Comparison of ENCODE assay signal across 14 cellular contexts in genomic region chrX:14939644-14940043, GRCh38.
DNase-seq lines count a peak whose midpoint lies in the region; ATAC-seq and TF ChIP-seq lines count a peak whose summit lies in the region.
"Had no signal": no experiment of that assay in that cellular context is flagged by ENCODE, and none has a peak within 500 bp of the region (broad histone marks: within the 10 kb centered on the region; RNA-seq: fewer than 3 reads in every experiment).

No MANE protein-coding gene starts in this region.

- H3K23ac ChIP-seq in H9 (ENCODE audit: insufficient read length, low read depth, low read length), result no peak overlapping the region

- no peaks in the 10 kb centered on the region for H3K79me2 ChIP-seq in H9 (ENCODE audit: insufficient read depth, low read length)

- H4K20me1 ChIP-seq in H9 (ENCODE audit: control insufficient read depth, insufficient read depth, insufficient read length), result no peaks in the 10 kb centered on the region

- WGBS in H9 (ENCODE audit: extremely low coverage, insufficient read length, low lambda C conversion rate), result no CpG with 5 or more reads among the region's 2 CpGs

- H3K27me3 Mint-ChIP-seq in H9 (ENCODE audit: low read depth) (no peaks in the 10 kb centered on the region), WTC11 (ENCODE audit: low read depth) (no peaks in the 10 kb centered on the region)

- no peak overlapping the region for H3K18ac ChIP-seq in H9 (ENCODE audit: insufficient read length, low read depth, low read length)

- H4K91ac ChIP-seq in H9 (ENCODE audit: insufficient read length, low read depth, low read length), result no peak overlapping the region

- no peak overlapping the region for H3K56ac ChIP-seq in H9 (ENCODE audit: insufficient read length, low read depth, low read length)

- H3K27ac Mint-ChIP-seq in H9, result no peak overlapping the region
- H3K27ac Mint-ChIP-seq in WTC11, result no peak overlapping the region
- H3K27ac Mint-ChIP-seq: CD4-positive, CD25-positive, alpha-beta regulatory T cell had no signal

- ATAC-seq in WTC11 (peak; percentile 57), GM21381 (IDR thresholded peaks at IDR 0.05; ENCODE audit: unreplicated experiment) (no peak)

- H3K9me3 ChIP-seq in H9 (ENCODE audit: control insufficient read depth, low read depth, low read length), result peaks cover 6% of the 10 kb centered on the region
- H3K9me3 ChIP-seq: BE2C, Caco-2 had no signal

- no peak overlapping the region for H3T11ph ChIP-seq in H9 (ENCODE audit: low read length)

- H3K4me2 ChIP-seq in H9 (ENCODE audit: insufficient read depth, insufficient read length, low read length), result no peak overlapping the region
- H3K4me2 ChIP-seq: KMS-11 had no signal

- H2AK5ac ChIP-seq in H9 (ENCODE audit: insufficient read length, low read length), result no peak overlapping the region

- H3K23me2 ChIP-seq in H9 (ENCODE audit: insufficient read length, low read depth, low read length, poor library complexity, severe bottlenecking), result no peaks in the 10 kb centered on the region

- no peaks in the 10 kb centered on the region; a peak in 1 of 7 replicates for H3K36me3 Mint-ChIP-seq in H9 (ENCODE audit: insufficient read depth in 1 of 3, low read depth in 3 of 3)
- H3K36me3 Mint-ChIP-seq in WTC11, result no peaks in the 10 kb centered on the region
- H3K36me3 Mint-ChIP-seq: CD4-positive, CD25-positive, alpha-beta regulatory T cell had no signal

- no peak overlapping the region for H2BK15ac ChIP-seq in H9 (ENCODE audit: low read depth, low read length)

- POLR2A ChIA-PET in WTC11 (lab: Charles Lee), result no interaction called here

- CTCF ChIA-PET in WTC11 (lab: Charles Lee), result no interaction called here

- H3K9ac ChIP-seq in H9 (ENCODE audit: extremely low read depth, insufficient read length, low read length), result no peak overlapping the region
- H3K9ac ChIP-seq: KMS-11 had no signal

- H2BK20ac ChIP-seq in H9 (ENCODE audit: low read depth, low read length, poor library complexity, severe bottlenecking), result no peak overlapping the region

- no peak overlapping the region for H2BK5ac ChIP-seq in H9 (ENCODE audit: insufficient read length, low read length)

- no peak overlapping the region for H4K8ac ChIP-seq in H9 (replicated peaks; ENCODE audit: insufficient read length, low read depth, low read length)

- no peak overlapping the region for H2BK120ac ChIP-seq in H9 (ENCODE audit: low read depth, low read length, poor library complexity, severe bottlenecking)

- H3K4me1 Mint-ChIP-seq in H9, result peaks cover 0 to 2% of the 10 kb centered on the region in 2 experiments; a peak in 1 of 4 replicates
- H3K4me1 Mint-ChIP-seq in WTC11, result no peaks in the 10 kb centered on the region
- H3K4me1 Mint-ChIP-seq: CD4-positive, CD25-positive, alpha-beta regulatory T cell had no signal

- no peaks in the 10 kb centered on the region for H3K27me3 ChIP-seq in H9 (ENCODE audit: insufficient read depth, low read length)
- H3K27me3 ChIP-seq: BE2C had no signal

- H3K14ac ChIP-seq in H9 (ENCODE audit: insufficient read depth, low read length), result no peak overlapping the region

- no peak overlapping the region for H4K5ac ChIP-seq in H9 (ENCODE audit: insufficient read length, low read depth, low read length)

- peaks cover 74% of the 10 kb centered on the region in 2 experiments for H3K9me3 Mint-ChIP-seq in H9
- H3K9me3 Mint-ChIP-seq in WTC11, result no peaks in the 10 kb centered on the region

- no peak overlapping the region for H3K4me3 Mint-ChIP-seq in H9
- H3K4me3 Mint-ChIP-seq in WTC11, result no peak overlapping the region
- H3K4me3 Mint-ChIP-seq: CD4-positive, CD25-positive, alpha-beta regulatory T cell had no signal

- DNase-seq in H9 (peak; percentile 26), WTC11 (ENCODE audit: low spot score) (peak; percentile 12), iPS-NIHi7 (ENCODE audit: extremely low spot score) (peak; percentile 29), activated gamma-delta T cell (lab: John Stamatoyannopoulos, UW) (no peak), NCI-H1105 treated with DMSO at 0.1 percent for 48 hours (lab: John Stamatoyannopoulos, UW) (no peak)
- DNase-seq: ACHN; BE2C; C1 segment of cervical spinal cord; Caco-2; CD4-positive, CD25-positive, alpha-beta regulatory T cell; GDM1; HCEC 1CT had no signal

- H3K4me1 ChIP-seq in H9 (ENCODE audit: insufficient read depth, low read length), result no peaks in the 10 kb centered on the region
- H3K4me1 ChIP-seq: BE2C, Caco-2 had no signal

- H3K4ac ChIP-seq in H9 (ENCODE audit: low read depth, low read length), result no peak overlapping the region

- H3K27ac ChIP-seq in H9 (ENCODE audit: insufficient read length, low read depth, low read length), result no peak overlapping the region
- H3K27ac ChIP-seq: KMS-11 had no signal

- H3K79me1 ChIP-seq in H9 (ENCODE audit: insufficient read depth, low read depth, low read length, poor library complexity, severe bottlenecking), result no peaks in the 10 kb centered on the region

- TF ChIP-seq CTCF in H9 (conservative IDR thresholded peaks at IDR 0.05) (no peak), WTC11 (IDR thresholded peaks at IDR 0.05) (no peak)

- H2BK12ac ChIP-seq in H9 (ENCODE audit: insufficient read length, low read depth, low read length), result no peak overlapping the region

- no peak overlapping the region for H2AFZ ChIP-seq in H9 (ENCODE audit: low read length)

TF ChIP-seq in WTC11, 78 proteins besides CTCF, POLR2A, EP300 and RAD21:
- no peak for TF ChIP-seq ATF3 (CRISPR knock-in tag; conservative IDR thresholded peaks at IDR 0.05)
- TF ChIP-seq IRF1 (CRISPR knock-in tag; IDR thresholded peaks at IDR 0.05), result no peak
- no peak for TF ChIP-seq ETV6 (CRISPR knock-in tag; IDR thresholded peaks at IDR 0.05)
- no peak for TF ChIP-seq ZSCAN18 (CRISPR knock-in tag; IDR thresholded peaks at IDR 0.05)
- TF ChIP-seq ZNF425 (CRISPR knock-in tag; conservative IDR thresholded peaks at IDR 0.05), result no peak
- no peak for TF ChIP-seq ZMAT4 (CRISPR knock-in tag; IDR thresholded peaks at IDR 0.05)
- TF ChIP-seq JUN (CRISPR knock-in tag; IDR thresholded peaks at IDR 0.05), result no peak
- TF ChIP-seq TP53 (CRISPR knock-in tag; IDR thresholded peaks at IDR 0.05), result no peak
- TF ChIP-seq ESRRA (CRISPR knock-in tag; IDR thresholded peaks at IDR 0.05; ENCODE audit: borderline replicate concordance), result no peak

Comparison
In these comparisons a context has a peak if more than half of its experiments do, and no peak if none do; other contexts are left out.
1. DNase-seq: peak in H9 (single experiment), WTC11 (single experiment) and iPS-NIHi7 (single experiment); none in activated gamma-delta T cell (single experiment) and NCI-H1105 treated with DMSO at 0.1 percent for 48 hours (single experiment).